Comparison of ENCODE assay signal across 8 cellular contexts in the genomic region with DNA sequence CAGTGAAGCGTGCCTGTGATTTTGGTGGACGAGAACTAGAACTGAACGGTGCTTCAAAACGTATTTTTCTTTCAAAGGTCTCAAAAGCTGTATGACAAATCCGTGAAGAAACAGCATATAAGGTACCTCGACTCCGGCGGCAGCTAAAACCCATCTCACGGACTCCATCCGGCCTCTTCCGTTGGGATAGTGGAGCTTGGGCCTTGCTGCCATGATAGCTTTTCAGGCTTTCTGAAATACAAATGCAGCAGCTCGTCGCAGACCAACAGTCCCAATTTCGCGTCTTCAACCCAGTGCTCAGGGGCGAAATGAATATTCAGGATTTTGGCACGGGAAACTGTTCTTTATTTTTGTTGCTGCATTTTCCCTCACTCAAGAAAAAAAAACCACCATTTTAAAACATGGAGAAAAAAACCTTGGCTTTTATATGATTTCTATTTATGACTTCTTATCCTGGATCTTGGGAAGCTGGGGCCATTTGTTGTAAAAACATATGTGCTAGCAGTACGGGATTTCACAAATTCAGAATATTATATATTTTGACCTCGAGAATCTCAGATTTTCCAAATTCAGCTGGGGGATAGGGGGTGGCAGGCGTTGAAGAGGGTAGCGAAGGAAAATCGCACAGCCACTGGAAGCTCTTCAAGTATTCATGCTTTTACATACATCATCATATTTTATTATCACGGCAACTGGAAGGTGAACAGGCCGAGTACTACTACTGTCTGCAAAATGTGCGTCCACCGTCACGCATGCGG. TPM values are rescaled to one million over a fixed set of nuclear protein-coding genes. Genes with fewer than 3 reads are reported as not detected.
A peak's percentile ranks its signal among the peaks of the same experiment; 100 is the strongest.
DNase-seq lines count a peak whose midpoint lies in the region; ATAC-seq, FAIRE-seq and TF ChIP-seq lines count a peak whose summit lies in the region.

No MANE protein-coding gene starts in this region.

- no peak for DNase-seq in activated CD4-positive, alpha-beta T cell treated with anti-CD3 and anti-CD28 coated beads, Interleukin-2, amount 10 ng/mL, durations not matched to agents 7 days and 5 days
- no peak for DNase-seq in activated CD4-positive, alpha-beta T cell treated with anti-CD3 and anti-CD28 coated beads, Interleukin-2, amount 50 U/mL, for 1 hour
- no peak for DNase-seq in activated T-helper 2 cell treated with anti-CD3 and anti-CD28 coated beads, Interferon-gamma antibody, Interleukin-2, Interleukin-4, amounts not matched to agents 10 μg/mL and 5 μg/mL and 100 μg/mL, durations not matched to agents 14 hours and 24 hours and 36 hours (ENCODE audit: low spot score)
- DNase-seq in heart left ventricle (peak in 3 of 5 donors; percentile 29 to 37 (median 37)), pancreas (peak in 3 of 6 donors; percentile 28 to 40 (median 29)), NCI-H2171 (lab: John Stamatoyannopoulos, UW) (no peak)

- peak overlapping the region; percentile 77 for H3K4me3 Mint-ChIP-seq in activated CD4-positive, alpha-beta T cell treated with anti-CD3 and anti-CD28 coated beads, Interleukin-2, amount 10 ng/mL, durations not matched to agents 7 days and 5 days
- H3K4me3 Mint-ChIP-seq in activated T-helper 2 cell treated with anti-CD3 and anti-CD28 coated beads, Interferon-gamma antibody, Interleukin-2, Interleukin-4, amounts not matched to agents 10 μg/mL and 5 μg/mL and 100 μg/mL, durations not matched to agents 14 hours and 24 hours and 36 hours (ENCODE audit: low read depth): peak overlapping the region; percentile 90

- TF ChIP-seq CTCF in Loucy (conservative IDR thresholded peaks at IDR 0.05; ENCODE audit: low read length) (no peak), heart left ventricle (IDR thresholded peaks at IDR 0.05) (no peak), pancreas (IDR thresholded peaks at IDR 0.05) (no peak)

- peaks cover 2% of the 10 kb centered on the region for H3K36me3 Mint-ChIP-seq in activated CD4-positive, alpha-beta T cell treated with anti-CD3 and anti-CD28 coated beads, Interleukin-2, amount 10 ng/mL, durations not matched to agents 7 days and 5 days (ENCODE audit: low read depth)
- peaks cover 51% of the 10 kb centered on the region for H3K36me3 Mint-ChIP-seq in activated T-helper 2 cell treated with anti-CD3 and anti-CD28 coated beads, Interferon-gamma antibody, Interleukin-2, Interleukin-4, amounts not matched to agents 10 μg/mL and 5 μg/mL and 100 μg/mL, durations not matched to agents 14 hours and 24 hours and 36 hours (ENCODE audit: low read depth)

- CTCF ChIA-PET in activated CD4-positive, alpha-beta T cell treated with anti-CD3 and anti-CD28 coated beads, Interleukin-2, amount 10 ng/mL, durations not matched to agents 7 days and 5 days (lab: Charles Lee): interaction anchor here (0.6 to 2.5 kb wide), 2 partner anchors 10 to 14 kb away, joined by 5 to 19 read pairs; no protein-coding TSS in a partner anchor

- H3K9me3 ChIP-seq in Loucy (ENCODE audit: insufficient read depth, low read depth, low read length): no peaks in the 10 kb centered on the region
- no peaks in the 10 kb centered on the region for H3K9me3 ChIP-seq in heart left ventricle
- H3K9me3 ChIP-seq in pancreas: no peaks in the 10 kb centered on the region

- H3F3A ChIP-seq in Loucy (ENCODE audit: low read depth): peaks cover 6% of the 10 kb centered on the region; the same call in 1 of the 2 replicates

- H3K27me3 ChIP-seq in Loucy (ENCODE audit: insufficient read depth, low read length, poor library complexity, severe bottlenecking): peaks cover 34% of the 10 kb centered on the region
- H3K27me3 ChIP-seq in heart left ventricle: no peaks in the 10 kb centered on the region
- no peaks in the 10 kb centered on the region for H3K27me3 ChIP-seq in pancreas

- intact Hi-C loops in activated T-helper 2 cell treated with anti-CD3 and anti-CD28 coated beads, Interferon-gamma antibody, Interleukin-2, Interleukin-4, amounts not matched to agents 10 μg/mL and 5 μg/mL and 100 μg/mL, durations not matched to agents 14 hours and 24 hours and 36 hours (cut with micrococcal nuclease): loop anchor here (2.0 to 10.0 kb wide), 3 partner anchors 491 to 769 kb away; a partner anchor contains a TSS
- intact Hi-C loops in heart left ventricle (cut with DNase I): loop anchor here in 5 of 10 donors (2.0 to 10.0 kb wide), 6 partner anchors 73 to 575 kb away; no protein-coding TSS in a partner anchor
- intact Hi-C loops in pancreas (cut with DNase I): loop anchor here in 1 of 3 donors (10.0 kb wide), 1 partner anchor 119 kb away; no protein-coding TSS in a partner anchor

- H3K4me1 ChIP-seq in Loucy (ENCODE audit: insufficient read depth, low read length, poor library complexity, severe bottlenecking) (peaks cover 15% of the 10 kb centered on the region), heart left ventricle (peaks cover 0 to 25% (median 15%) of the 10 kb centered on the region in 12 donors), pancreas (peaks cover 0 to 13% (median 8%) of the 10 kb centered on the region in 3 donors)

- ATAC-seq in heart left ventricle: peak in 1 of 4 donors; percentile 15
- ATAC-seq in pancreas: peak in 3 of 4 donors; percentile 2 to 18 (median 11)
- ATAC-seq in HG02973 (IDR thresholded peaks at IDR 0.05; ENCODE audit: unreplicated experiment): no peak

- peak overlapping the region; percentile 79 for H3K9ac ChIP-seq in Loucy (ENCODE audit: low read depth, low read length, poor library complexity, severe bottlenecking)

- H3K27me3 Mint-ChIP-seq in activated CD4-positive, alpha-beta T cell treated with anti-CD3 and anti-CD28 coated beads, Interleukin-2, amount 10 ng/mL, durations not matched to agents 7 days and 5 days: peaks cover 10% of the 10 kb centered on the region
- H3K27me3 Mint-ChIP-seq in activated T-helper 2 cell treated with anti-CD3 and anti-CD28 coated beads, Interferon-gamma antibody, Interleukin-2, Interleukin-4, amounts not matched to agents 10 μg/mL and 5 μg/mL and 100 μg/mL, durations not matched to agents 14 hours and 24 hours and 36 hours (ENCODE audit: low read depth): peaks cover 8% of the 10 kb centered on the region

- no peak for FAIRE-seq in pancreas (lab: Jason Lieb, UNC)

- peaks cover 36% of the 10 kb centered on the region for H3K4me1 Mint-ChIP-seq in activated CD4-positive, alpha-beta T cell treated with anti-CD3 and anti-CD28 coated beads, Interleukin-2, amount 10 ng/mL, durations not matched to agents 7 days and 5 days
- peaks cover 44% of the 10 kb centered on the region for H3K4me1 Mint-ChIP-seq in activated T-helper 2 cell treated with anti-CD3 and anti-CD28 coated beads, Interferon-gamma antibody, Interleukin-2, Interleukin-4, amounts not matched to agents 10 μg/mL and 5 μg/mL and 100 μg/mL, durations not matched to agents 14 hours and 24 hours and 36 hours (ENCODE audit: low read depth)

- no peaks in the 10 kb centered on the region for H3K79me2 ChIP-seq in Loucy (ENCODE audit: insufficient read depth, low read length)

- H3K4me2 ChIP-seq in Loucy (ENCODE audit: low read depth, low read length, poor library complexity, severe bottlenecking): peak overlapping the region; percentile 86

- no peaks in the 10 kb centered on the region for H3K9me2 ChIP-seq in Loucy (replicated peaks; ENCODE audit: low read depth, low read length)

- H3K27ac ChIP-seq in heart left ventricle: peak overlapping the region; percentile 87 to 98 (median 92)
- H3K27ac ChIP-seq in pancreas: peak overlapping the region; percentile 91 to 98 (median 97)

- H3K36me3 ChIP-seq in Loucy (ENCODE audit: insufficient read depth, low read length) (no peaks in the 10 kb centered on the region), heart left ventricle (peaks cover 0 to 19% (median 0%) of the 10 kb centered on the region in 9 donors), pancreas (no peaks in the 10 kb centered on the region)

- no peaks in the 10 kb centered on the region for H3K9me3 Mint-ChIP-seq in activated CD4-positive, alpha-beta T cell treated with anti-CD3 and anti-CD28 coated beads, Interleukin-2, amount 10 ng/mL, durations not matched to agents 7 days and 5 days
- H3K9me3 Mint-ChIP-seq in activated T-helper 2 cell treated with anti-CD3 and anti-CD28 coated beads, Interferon-gamma antibody, Interleukin-2, Interleukin-4, amounts not matched to agents 10 μg/mL and 5 μg/mL and 100 μg/mL, durations not matched to agents 14 hours and 24 hours and 36 hours: no peaks in the 10 kb centered on the region

- H3K27ac Mint-ChIP-seq in activated CD4-positive, alpha-beta T cell treated with anti-CD3 and anti-CD28 coated beads, Interleukin-2, amount 10 ng/mL, durations not matched to agents 7 days and 5 days: peak overlapping the region; percentile 98
- H3K27ac Mint-ChIP-seq in activated T-helper 2 cell treated with anti-CD3 and anti-CD28 coated beads, Interferon-gamma antibody, Interleukin-2, Interleukin-4, amounts not matched to agents 10 μg/mL and 5 μg/mL and 100 μg/mL, durations not matched to agents 14 hours and 24 hours and 36 hours: peak overlapping the region; percentile 90

- peak overlapping the region; percentile 100 for H2AFZ ChIP-seq in Loucy (ENCODE audit: low read length)

- POLR2A ChIA-PET in activated CD4-positive, alpha-beta T cell treated with anti-CD3 and anti-CD28 coated beads, Interleukin-2, amount 10 ng/mL, durations not matched to agents 7 days and 5 days (lab: Charles Lee): interaction anchor here (1.0 kb wide), 1 partner anchor 11 kb away, joined by 3 read pairs; no protein-coding TSS in a partner anchor

- H3K4me3 ChIP-seq in Loucy (ENCODE audit: low read length, poor library complexity, severe bottlenecking): peak overlapping the region; percentile 94
- peak overlapping the region; percentile 66 to 80 (median 74) for H3K4me3 ChIP-seq in heart left ventricle
- peak overlapping the region; percentile 56 to 84 (median 72) for H3K4me3 ChIP-seq in pancreas

- no peak for TF ChIP-seq POLR2A in heart left ventricle (IDR thresholded peaks at IDR 0.05)

- WGBS in heart left ventricle, 4 donors: 3 to 8% (median 5%) methylated on average over 27 to 28 of the region's 28 CpGs
- WGBS in pancreas, 2 donors: 6 to 7% methylated on average over 28 of the region's 28 CpGs

- H4K20me1 ChIP-seq in Loucy (ENCODE audit: insufficient read depth, low read length, poor library complexity, severe bottlenecking): peaks cover 4% of the 10 kb centered on the region

RNA-seq across cellular contexts. Expression of a gene that starts 0.9 kb away (rescaled TPM):
- 1 to 10 TPM; 4.8 to 6.1 TPM for total RNA-seq in activated CD4-positive, alpha-beta T cell treated with anti-CD3 and anti-CD28 coated beads, Interleukin-2, amount 10 ng/mL, durations not matched to agents 7 days and 5 days
- 69.7 and 70.2 TPM in 2 replicates for total RNA-seq in activated T-helper 2 cell treated with anti-CD3 and anti-CD28 coated beads, Interferon-gamma antibody, Interleukin-2, Interleukin-4, amounts not matched to agents 10 μg/mL and 5 μg/mL and 100 μg/mL, durations not matched to agents 14 hours and 24 hours and 36 hours
- total RNA-seq in heart left ventricle (10 to 100 TPM in 8 of 9 donors, 1 to 10 TPM in 1; 8.5 to 17.0 (median 12.5) TPM), pancreas (10 to 100 TPM; 11.0 to 18.4 (median 13.2) TPM)
- polyA plus RNA-seq in heart left ventricle (10 to 100 TPM in 1 of 2 donors, 1 to 10 TPM in 1; 9.8 to 10.5 TPM), pancreas (10 to 100 TPM; 19.3 to 33.3 TPM)

Comparison
In these comparisons a context has a peak if more than half of its experiments do, and no peak if none do; other contexts are left out.
1. DNase-seq: peak in heart left ventricle (3 of 5); none in activated CD4-positive, alpha-beta T cell treated with anti-CD3 and anti-CD28 coated beads, Interleukin-2, amount 10 ng/mL, durations not matched to agents 7 days and 5 days (single experiment), activated CD4-positive, alpha-beta T cell treated with anti-CD3 and anti-CD28 coated beads, Interleukin-2, amount 50 U/mL, for 1 hour (single experiment), activated T-helper 2 cell treated with anti-CD3 and anti-CD28 coated beads, Interferon-gamma antibody, Interleukin-2, Interleukin-4, amounts not matched to agents 10 μg/mL and 5 μg/mL and 100 μg/mL, durations not matched to agents 14 hours and 24 hours and 36 hours (single experiment) and NCI-H2171 (single experiment).
2. Peak in every context shown above with its lines, with median percentiles within 50 percentile points of each other: H3K4me3 ChIP-seq.